In genomic region chr2:40321822-40322221, GRCh38 we compare ENCODE assay signal across 34 cellular contexts.
"Had no signal": no experiment of that assay in that cellular context is flagged by ENCODE, and none has a peak within 500 bp of the region (broad histone marks: within the 10 kb centered on the region; RNA-seq: fewer than 3 reads in every experiment).

No MANE protein-coding gene starts in this region.

- H3K27me3 ChIP-seq: adrenal gland, body of pancreas, cardiac muscle cell, colonic mucosa, esophagus squamous epithelium, neutrophil, ovary, uterus had no signal

- H3K4me1 ChIP-seq: body of pancreas, colonic mucosa, prostate gland had no signal

- ATAC-seq: activated T-cell treated with anti-CD3 and anti-CD28 coated beads, Interleukin-2, amount 50 U/mL, for 72 hours; body of pancreas; left cardiac atrium; left ventricle myocardium superior; sciatic nerve; stimulated activated effector memory CD8-positive, alpha-beta T cell treated with anti-CD3 and anti-CD28 coated beads, Interleukin-12 subunit alpha, Interleukin-12 subunit beta, amount 100 ng/mL, for 72 hours had no signal

- H3K36me3 ChIP-seq: adrenal gland, cardiac muscle cell, colonic mucosa, esophagus squamous epithelium, neutrophil, ovary, prostate gland, thoracic aorta, uterus had no signal

- DNase-seq: activated CD4-positive, alpha-beta T cell treated with anti-CD3 and anti-CD28 coated beads for 4 hours; activated CD4-positive, alpha-beta T cell treated with anti-CD3 and anti-CD28 coated beads, Interleukin-2, amount 50 U/mL, for 4 hours; activated naive CD4-positive, alpha-beta T cell; activated naive CD8-positive, alpha-beta T cell treated with anti-CD3 and anti-CD28 coated beads for 36 hours; activated T-cell treated with anti-CD3 and anti-CD28 coated beads for 4 hours; activated T-cell treated with anti-CD3 and anti-CD28 coated beads, Interleukin-2, amount 50 U/mL, for 72 hours; adrenal gland; aorta; body of pancreas; cerebellar nuclear complex; colonic mucosa; effector CD8-positive, alpha-beta T cell; esophagus squamous epithelium; islet precursor cell; left cardiac atrium; left ventricle myocardium superior; naive B cell; nephron progenitor cell; ovary; retina; small intestine; stimulated activated CD4-positive, alpha-beta T cell treated with anti-CD3 and anti-CD28 coated beads, Interleukin-4, amount 100 ng/mL, for 24 hours; uterus had no signal

- H3K4me3 ChIP-seq: adrenal gland, body of pancreas, cardiac muscle cell, colonic mucosa, esophagus squamous epithelium, ovary, prostate gland, thoracic aorta, uterus had no signal

- H3K27ac ChIP-seq: adrenal gland, body of pancreas, colonic mucosa, epithelial cell of prostate, esophagus squamous epithelium, neutrophil, ovary, prostate gland, thoracic aorta, uterus, VCaP had no signal

- FAIRE-seq: endometrium, frontal cortex, small intestine, TTC549 had no signal

- H3K9me3 ChIP-seq: adrenal gland, body of pancreas, esophagus squamous epithelium, neutrophil, ovary, prostate gland, thoracic aorta, uterus had no signal
